In genomic region chr4:82423245-82424054, GRCh38 we compare ENCODE assay signal across 1 cellular context.
A peak's percentile ranks its signal among the peaks of the same experiment; 100 is the strongest.
TF ChIP-seq lines count a peak whose summit lies in the region.

No MANE protein-coding gene starts in this region.

TF ChIP-seq in endothelial cell of umbilical vein, 7 proteins besides CTCF, POLR2A, EP300 and RAD21:
- TF ChIP-seq FOS (IDR thresholded peaks at IDR 0.05; ENCODE audit: borderline replicate concordance, insufficient read depth, low read length) (peak; percentile 40), JUN (IDR thresholded peaks at IDR 0.05; ENCODE audit: borderline replicate concordance, insufficient read depth, insufficient read length, low read depth) (no peak), POLR2AphosphoS5 (IDR thresholded peaks at IDR 0.05; ENCODE audit: insufficient read depth, low read depth, low read length) (peak; percentile 81)
